In genomic region chr11:35466058-35466457, GRCh38 we compare ENCODE assay signal across 11 cellular contexts. TPM values are rescaled to one million over a fixed set of nuclear protein-coding genes. Genes with fewer than 3 reads are reported as not detected.
"Had no signal": no experiment of that assay in that cellular context is flagged by ENCODE, and none has a peak within 500 bp of the region (broad histone marks: within the 10 kb centered on the region; RNA-seq: fewer than 3 reads in every experiment).

No MANE protein-coding gene starts in this region.

- H3K4me3 ChIP-seq: K562 had no signal

- FAIRE-seq: HepG2, HTR-8/SVneo, K562 had no signal

- DNase-seq: IMR-90, KBM-7, KG1 had no signal

- H3K27ac ChIP-seq: HL-60, KMS-11 had no signal

- H3K4me2 ChIP-seq: KMS-11 had no signal

- H3K9ac ChIP-seq: KMS-11 had no signal

RNA-seq across cellular contexts. Expression of gene SLC1A2, which starts 46.7 kb away (rescaled TPM):
- total RNA-seq: HT-29, HT1080 had no signal
- polyA plus RNA-seq: IgD-negative memory B cell had no signal

RNA-seq across cellular contexts. Expression of gene PAMR1, which starts 59.4 kb away (rescaled TPM):
- total RNA-seq: HepG2, HT-29, HT1080, K562 had no signal
- polyA plus RNA-seq: HepG2, IgD-negative memory B cell, K562 had no signal
